ENCODE assay signal across 1 cellular context in the genomic region with DNA sequence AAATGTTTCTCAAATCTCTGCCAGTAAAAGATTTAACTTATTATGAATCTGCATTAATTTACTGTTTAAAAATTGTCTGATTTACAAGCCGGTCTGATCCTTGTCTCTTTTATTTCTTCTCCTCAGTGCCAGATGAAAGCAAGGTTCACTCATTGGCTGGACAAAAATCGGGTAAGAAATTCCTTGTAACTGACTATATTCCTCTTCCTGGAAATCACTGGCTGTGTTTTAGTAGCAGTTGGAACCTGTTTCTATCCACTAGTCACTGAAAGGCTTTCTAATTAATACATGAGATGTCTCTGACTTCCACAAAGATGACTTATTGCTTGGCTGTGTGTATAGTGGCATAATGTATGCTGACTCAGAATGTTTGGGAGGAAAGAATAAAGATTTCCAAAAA.
TF ChIP-seq lines count a peak whose summit lies in the region.

No MANE protein-coding gene starts in this region.

TF ChIP-seq in GM23338, 12 proteins besides CTCF, POLR2A, EP300 and RAD21 (continued from another document):
- TF ChIP-seq, protein P1, sequence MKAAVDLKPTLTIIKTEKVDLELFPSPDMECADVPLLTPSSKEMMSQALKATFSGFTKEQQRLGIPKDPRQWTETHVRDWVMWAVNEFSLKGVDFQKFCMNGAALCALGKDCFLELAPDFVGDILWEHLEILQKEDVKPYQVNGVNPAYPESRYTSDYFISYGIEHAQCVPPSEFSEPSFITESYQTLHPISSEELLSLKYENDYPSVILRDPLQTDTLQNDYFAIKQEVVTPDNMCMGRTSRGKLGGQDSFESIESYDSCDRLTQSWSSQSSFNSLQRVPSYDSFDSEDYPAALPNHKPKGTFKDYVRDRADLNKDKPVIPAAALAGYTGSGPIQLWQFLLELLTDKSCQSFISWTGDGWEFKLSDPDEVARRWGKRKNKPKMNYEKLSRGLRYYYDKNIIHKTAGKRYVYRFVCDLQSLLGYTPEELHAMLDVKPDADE (IDR thresholded peaks at IDR 0.05), result no peak
- TF ChIP-seq ZNF114 (CRISPR knock-in tag; IDR thresholded peaks at IDR 0.05), result no peak
- TF ChIP-seq STAT1 (IDR thresholded peaks at IDR 0.05; ENCODE audit: unreplicated experiment), result no peak
